In the genomic region with DNA sequence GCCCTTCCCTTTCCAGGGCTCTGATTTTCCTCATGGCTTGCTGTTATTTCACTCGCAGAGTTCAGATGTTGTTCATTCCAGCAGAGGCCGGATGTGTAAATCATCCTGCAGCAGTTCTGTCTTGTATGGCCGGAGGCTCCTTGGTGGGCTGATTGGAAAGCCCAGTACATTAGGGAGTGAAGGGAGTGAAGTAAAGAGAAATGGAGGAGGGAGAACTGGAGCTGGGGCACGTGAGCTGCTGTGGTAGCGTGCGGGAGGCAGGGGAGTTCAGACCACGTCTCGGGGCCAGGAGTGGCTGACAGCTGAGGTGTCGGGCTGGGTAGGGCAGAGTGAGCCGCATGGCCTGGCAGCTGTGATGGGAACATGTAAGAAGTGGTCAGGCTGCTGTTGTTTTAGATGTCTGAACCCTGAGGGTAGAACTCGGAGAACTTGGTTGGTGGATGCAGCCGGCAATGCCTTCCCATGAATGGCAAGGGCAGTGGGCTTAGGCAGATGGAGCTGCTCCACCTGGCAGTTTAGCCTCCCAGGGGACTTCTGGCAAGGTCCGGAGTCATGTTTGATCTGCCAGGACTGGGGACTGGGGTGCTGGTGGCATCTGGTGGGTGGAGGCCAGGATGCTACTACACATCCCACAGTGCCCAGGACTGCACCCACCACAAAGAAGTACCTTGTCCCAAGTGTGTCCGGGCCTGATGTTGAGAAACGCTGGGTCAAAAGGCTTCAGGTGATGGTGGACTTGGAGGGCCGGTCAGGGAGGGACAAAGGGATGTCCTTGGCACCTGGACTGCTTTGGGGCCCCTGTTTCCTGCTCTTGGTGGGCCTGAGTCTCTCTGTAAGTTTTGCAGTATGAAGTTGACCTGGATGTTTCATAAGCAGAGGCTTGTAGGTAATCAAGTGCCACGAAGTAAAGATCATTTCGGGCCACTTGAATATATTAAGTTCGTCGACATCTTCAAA, we compare ENCODE assay signal across 1 cellular context.
TF ChIP-seq lines count a peak whose summit lies in the region.

No MANE protein-coding gene starts in this region.

TF ChIP-seq in IMR-90, 13 proteins besides CTCF, POLR2A, EP300 and RAD21 (continued from another document):
- TF ChIP-seq, protein P1, sequence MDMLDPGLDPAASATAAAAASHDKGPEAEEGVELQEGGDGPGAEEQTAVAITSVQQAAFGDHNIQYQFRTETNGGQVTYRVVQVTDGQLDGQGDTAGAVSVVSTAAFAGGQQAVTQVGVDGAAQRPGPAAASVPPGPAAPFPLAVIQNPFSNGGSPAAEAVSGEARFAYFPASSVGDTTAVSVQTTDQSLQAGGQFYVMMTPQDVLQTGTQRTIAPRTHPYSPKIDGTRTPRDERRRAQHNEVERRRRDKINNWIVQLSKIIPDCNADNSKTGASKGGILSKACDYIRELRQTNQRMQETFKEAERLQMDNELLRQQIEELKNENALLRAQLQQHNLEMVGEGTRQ (IDR thresholded peaks at IDR 0.05; ENCODE audit: low read depth, low read length): peak; percentile 77
- peak; percentile 60; the same call in 1 of the 2 replicates for TF ChIP-seq CHD1 (IDR thresholded peaks at IDR 0.05; ENCODE audit: low read depth, low read length)
- TF ChIP-seq RFX5 (IDR thresholded peaks at IDR 0.05; ENCODE audit: low read depth, low read length): no peak
- TF ChIP-seq MXI1 (IDR thresholded peaks at IDR 0.05; ENCODE audit: borderline replicate concordance, low read depth, low read length): peak; percentile 86; the same call in 1 of the 2 replicates
- TF ChIP-seq NFE2L2 (IDR thresholded peaks at IDR 0.05; ENCODE audit: low read depth, low read length): no peak
